ENCODE assay signal across 15 cellular contexts in the genomic region with DNA sequence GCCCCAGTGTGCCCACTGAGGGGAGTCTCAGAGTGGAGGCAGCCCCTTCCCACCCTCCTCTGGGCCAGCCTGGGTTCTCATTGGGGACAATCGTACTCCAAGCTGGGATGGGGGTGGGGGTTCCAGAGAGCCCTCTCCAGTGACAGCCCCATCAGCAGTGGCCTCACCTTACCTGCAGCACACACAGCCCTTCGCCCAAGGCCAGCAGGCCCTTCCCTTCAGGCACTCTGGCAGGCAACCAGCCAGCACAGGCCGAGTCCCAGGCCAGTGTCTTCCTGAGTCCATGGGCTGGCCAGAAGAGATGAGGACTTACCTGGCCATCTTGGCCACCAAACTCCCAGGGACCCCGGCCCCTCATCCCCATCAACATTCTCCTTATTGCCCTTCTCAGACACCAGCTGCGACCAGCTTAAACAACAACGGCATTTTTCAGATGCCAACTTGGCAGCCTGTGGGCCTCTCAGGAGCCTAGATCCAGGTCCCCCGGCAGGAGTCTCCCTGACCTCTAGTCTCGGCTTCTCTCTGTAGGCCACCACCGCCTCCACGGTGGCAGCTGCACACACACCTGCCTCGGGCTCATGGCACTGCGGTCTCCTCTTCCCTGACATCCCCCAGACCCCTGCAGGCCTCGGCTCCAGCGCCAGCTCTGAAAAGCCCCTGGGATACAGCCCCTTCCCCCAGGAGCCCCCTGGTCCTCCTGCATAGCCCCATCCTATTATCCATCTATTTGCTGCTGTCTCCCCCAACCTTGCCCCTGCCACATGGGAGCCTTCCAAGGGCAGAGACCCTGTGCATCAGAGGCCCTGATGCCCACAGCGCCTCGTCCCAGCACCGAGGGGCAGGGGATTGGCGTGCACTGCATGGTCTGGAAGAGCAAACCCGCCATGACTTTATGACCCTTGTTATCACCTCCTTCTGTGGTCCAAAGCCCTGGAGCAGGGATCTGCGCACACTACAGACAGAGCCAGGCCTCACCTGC.
"Had no signal": no experiment of that assay in that cellular context is flagged by ENCODE, and none has a peak within 500 bp of the region (broad histone marks: within the 10 kb centered on the region; RNA-seq: fewer than 3 reads in every experiment).

No MANE protein-coding gene starts in this region.

- DNase-seq: activated CD4-positive, alpha-beta T cell treated with anti-CD3 and anti-CD28 coated beads for 4 hours; activated CD8-positive, alpha-beta T cell treated with anti-CD3 and anti-CD28 coated beads for 36 hours; activated gamma-delta T cell treated with Interleukin-2 at 50 U/mL for 16 hours; activated T-cell treated with anti-CD3 and anti-CD28 coated beads, Interleukin-2, amount 50 U/mL, for 4 hours; esophagus squamous epithelium; hypothalamus; mammary epithelial cell; naive thymus-derived CD4-positive, alpha-beta T cell; nucleus accumbens; stimulated activated CD4-positive, alpha-beta T cell treated with anti-CD3 and anti-CD28 coated beads, Interleukin-15, amount 100 ng/mL, for 24 hours; stimulated activated CD4-positive, alpha-beta T cell treated with anti-CD3 and anti-CD28 coated beads, Interleukin-4, amount 100 ng/mL, for 1 hour; stimulated activated naive B cell treated with anti-CD40 and anti-IgM and Interleukin-4, amounts not matched to agents 10 μg/mL and 1 μg/mL and 100 μg/mL, for 72 hours; substantia nigra; T-helper 2 cell had no signal

- ATAC-seq: activated CD8-positive, alpha-beta T cell treated with anti-CD3 and anti-CD28 coated beads for 36 hours; activated T-cell treated with anti-CD3 and anti-CD28 coated beads, Interleukin-2, amount 50 U/mL, for 4 hours; mucosa of descending colon; naive thymus-derived CD4-positive, alpha-beta T cell; stimulated activated naive B cell treated with anti-CD40 and anti-IgM and Interleukin-4, amounts not matched to agents 10 μg/mL and 1 μg/mL and 100 μg/mL, for 72 hours had no signal

- H3K27ac Mint-ChIP-seq: activated CD8-positive, alpha-beta T cell treated with anti-CD3 and anti-CD28 coated beads for 36 hours; naive thymus-derived CD4-positive, alpha-beta T cell; stimulated activated naive B cell treated with anti-CD40 and anti-IgM and Interleukin-4, amounts not matched to agents 10 μg/mL and 1 μg/mL and 100 μg/mL, for 72 hours had no signal

- H3K4me3 Mint-ChIP-seq: activated CD8-positive, alpha-beta T cell treated with anti-CD3 and anti-CD28 coated beads for 36 hours; activated T-cell treated with anti-CD3 and anti-CD28 coated beads, Interleukin-2, amount 50 U/mL, for 4 hours; naive thymus-derived CD4-positive, alpha-beta T cell; stimulated activated naive B cell treated with anti-CD40 and anti-IgM and Interleukin-4, amounts not matched to agents 10 μg/mL and 1 μg/mL and 100 μg/mL, for 72 hours had no signal

- H3K9me3 Mint-ChIP-seq: activated CD8-positive, alpha-beta T cell treated with anti-CD3 and anti-CD28 coated beads for 36 hours; activated T-cell treated with anti-CD3 and anti-CD28 coated beads, Interleukin-2, amount 50 U/mL, for 4 hours had no signal

- H3K36me3 Mint-ChIP-seq: naive thymus-derived CD4-positive, alpha-beta T cell; stimulated activated naive B cell treated with anti-CD40 and anti-IgM and Interleukin-4, amounts not matched to agents 10 μg/mL and 1 μg/mL and 100 μg/mL, for 72 hours had no signal
